15 cellular contexts compared by ENCODE assay signal in the genomic region with DNA sequence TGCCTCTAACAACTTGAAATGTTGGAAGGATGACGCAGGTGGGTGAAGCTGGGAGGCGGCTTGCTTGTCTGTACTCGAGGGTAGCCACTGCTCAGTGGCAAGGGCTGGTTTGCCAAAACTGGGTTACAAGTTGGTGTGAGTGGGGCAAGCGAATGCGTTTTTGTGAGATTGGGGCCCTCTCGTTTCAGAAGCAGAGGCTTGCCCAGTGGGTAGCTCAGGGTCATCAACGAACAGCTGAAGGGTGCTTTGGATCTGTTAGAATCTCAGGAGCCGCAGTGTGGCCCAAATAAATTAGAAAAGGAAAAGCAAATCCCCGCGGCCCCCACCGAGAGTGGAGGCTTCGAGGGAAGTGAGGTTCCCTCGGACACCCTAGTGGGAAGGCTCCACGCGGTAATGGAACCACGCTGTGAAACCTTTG. TPM values are rescaled to one million over a fixed set of nuclear protein-coding genes. Genes with fewer than 3 reads are reported as not detected.
"Had no signal": no experiment of that assay in that cellular context is flagged by ENCODE, and none has a peak within 500 bp of the region (broad histone marks: within the 10 kb centered on the region; RNA-seq: fewer than 3 reads in every experiment).

No MANE protein-coding gene starts in this region.

- H3K4me3 ChIP-seq: ovary had no signal

- FAIRE-seq: small intestine had no signal

- H3K27ac ChIP-seq: ovary, VCaP had no signal

- H3K27me3 ChIP-seq: ovary had no signal

- H3K36me3 ChIP-seq: ovary had no signal

- DNase-seq: activated CD4-positive, alpha-beta T cell treated with anti-CD3 and anti-CD28 coated beads for 48 hours; activated CD8-positive, alpha-beta memory T cell treated with anti-CD3 and anti-CD28 coated beads, Interleukin-2, amount 50 U/mL, for 48 hours; activated CD8-positive, alpha-beta T cell treated with anti-CD3 and anti-CD28 coated beads, Interleukin-2, amount 10 ng/mL, durations not matched to agents 7 days and 5 days; amniotic stem cell; cerebellar nuclear complex; small intestine; trophoblast cell had no signal

- ATAC-seq: activated CD8-positive, alpha-beta T cell treated with anti-CD3 and anti-CD28 coated beads, Interleukin-2, amount 10 ng/mL, durations not matched to agents 7 days and 5 days; stimulated activated effector memory CD8-positive, alpha-beta T cell treated with anti-CD3 and anti-CD28 coated beads, Interleukin-12 subunit alpha, Interleukin-12 subunit beta, amount 100 ng/mL, for 72 hours; T-cell had no signal

- H3K9me3 ChIP-seq: ovary had no signal

RNA-seq across cellular contexts. Expression of a gene that starts 7.3 kb away (rescaled TPM):
- total RNA-seq: activated CD8-positive, alpha-beta T cell treated with anti-CD3 and anti-CD28 coated beads, Interleukin-2, amount 10 ng/mL, durations not matched to agents 7 days and 5 days; dermis microvascular lymphatic vessel endothelial cell; neural crest cell; SK-MEL-5; T-cell had no signal
- polyA plus RNA-seq: ovary had no signal

RNA-seq across cellular contexts. Expression of a gene that starts 16.3 kb away (rescaled TPM):
- total RNA-seq: dermis microvascular lymphatic vessel endothelial cell, SK-MEL-5, T-cell had no signal
- polyA plus RNA-seq: esophagus had no signal
